8 cellular contexts compared by ENCODE assay signal in genomic region chr11:76671236-76671590, GRCh38. TPM values are rescaled to one million over a fixed set of nuclear protein-coding genes. Genes with fewer than 3 reads are reported as not detected.
DNase-seq lines count a peak whose midpoint lies in the region; ATAC-seq and TF ChIP-seq lines count a peak whose summit lies in the region.
"Had no signal": no experiment of that assay in that cellular context is flagged by ENCODE, and none has a peak within 500 bp of the region (broad histone marks: within the 10 kb centered on the region; RNA-seq: fewer than 3 reads in every experiment).

No MANE protein-coding gene starts in this region.

- peaks cover 41% of the 10 kb centered on the region for H3K4me1 Mint-ChIP-seq in activated CD8-positive, alpha-beta T cell treated with anti-CD3 and anti-CD28 coated beads, Interleukin-2, amount 10 ng/mL, durations not matched to agents 7 days and 5 days (ENCODE audit: low read depth)

- H3K4me1 ChIP-seq in iPS-18a (ENCODE audit: control insufficient read depth, low read depth, low read length) = no peaks in the 10 kb centered on the region
- peaks cover 37 to 92% (median 70%) of the 10 kb centered on the region in 6 donors for H3K4me1 ChIP-seq in spleen

- no peak overlapping the region for H3K9ac ChIP-seq in iPS-18a (ENCODE audit: low read length)

- no peaks in the 10 kb centered on the region for H3K9me3 ChIP-seq in iPS-18a (ENCODE audit: control insufficient read depth, low read depth, low read length)
- no peaks in the 10 kb centered on the region for H3K9me3 ChIP-seq in spleen

- TF ChIP-seq POLR2A in spleen (IDR thresholded peaks at IDR 0.05) = no peak

- 6 to 16% (median 12%) methylated on average over 8 of the region's 8 CpGs for WGBS in spleen, 5 donors

- H3K4me3 Mint-ChIP-seq in activated CD8-positive, alpha-beta T cell treated with anti-CD3 and anti-CD28 coated beads, Interleukin-2, amount 10 ng/mL, durations not matched to agents 7 days and 5 days = peak overlapping the region; percentile 34

- no peak overlapping the region for H3K27ac Mint-ChIP-seq in activated CD8-positive, alpha-beta T cell treated with anti-CD3 and anti-CD28 coated beads, Interleukin-2, amount 10 ng/mL, durations not matched to agents 7 days and 5 days

- H3K27me3 Mint-ChIP-seq in activated CD8-positive, alpha-beta T cell treated with anti-CD3 and anti-CD28 coated beads, Interleukin-2, amount 10 ng/mL, durations not matched to agents 7 days and 5 days (ENCODE audit: low read depth) = peaks cover 27% of the 10 kb centered on the region

- intact Hi-C loops in spleen (cut with DNase I; ENCODE audit: low total_unique reads) = loop anchor here (5.0 kb wide), 1 partner anchor 74 kb away; no protein-coding TSS in a partner anchor

- H3K36me3 ChIP-seq in H7 (replicated peaks; ENCODE audit: control insufficient read depth, insufficient read depth, low read length) (no peaks in the 10 kb centered on the region), iPS-18a (ENCODE audit: control insufficient read depth, low read depth, low read length) (no peaks in the 10 kb centered on the region), spleen (no peaks in the 10 kb centered on the region)

- H3K27me3 ChIP-seq in H7 (ENCODE audit: control insufficient read depth, insufficient read depth, low read length) (peaks cover 22% of the 10 kb centered on the region), iPS-18a (ENCODE audit: control insufficient read depth, insufficient read depth, low read length) (peaks cover 26% of the 10 kb centered on the region), spleen (replicated peaks in 1 of 7) (peaks cover 0 to 56% (median 15%) of the 10 kb centered on the region in 7 donors)

- POLR2A ChIA-PET in activated CD8-positive, alpha-beta T cell treated with anti-CD3 and anti-CD28 coated beads, Interleukin-2, amount 10 ng/mL, durations not matched to agents 7 days and 5 days (lab: Charles Lee) = interaction anchor here (1.0 to 1.3 kb wide), 2 partner anchors 15 to 225 kb away, joined by 3 read pairs; no protein-coding TSS in a partner anchor

- DNase-seq in H7 (no peak), spleen (no peak), NCI-H774 (lab: John Stamatoyannopoulos, UW) (no peak), A172 (ENCODE audit: low spot score) (no peak)
- no peak for DNase-seq in activated CD8-positive, alpha-beta T cell treated with anti-CD3 and anti-CD28 coated beads, Interleukin-2, amount 10 ng/mL, durations not matched to agents 7 days and 5 days
- DNase-seq: PC-3 had no signal

- CTCF ChIA-PET in activated CD8-positive, alpha-beta T cell treated with anti-CD3 and anti-CD28 coated beads, Interleukin-2, amount 10 ng/mL, durations not matched to agents 7 days and 5 days (lab: Charles Lee) = interaction anchor here (0.9 to 1.5 kb wide), 2 partner anchors 11 to 464 kb away, joined by 3 to 5 read pairs; no protein-coding TSS in a partner anchor

- H3K4me3 ChIP-seq in H7 (ENCODE audit: insufficient read depth, low read depth, low read length) = peak overlapping the region; percentile 60
- peak overlapping the region; percentile 50 for H3K4me3 ChIP-seq in iPS-18a (ENCODE audit: low read length)
- H3K4me3 ChIP-seq in spleen = peak overlapping the region in 7 of 8 donors; percentile 52 to 76 (median 59)

- no peaks in the 10 kb centered on the region for H3K36me3 Mint-ChIP-seq in activated CD8-positive, alpha-beta T cell treated with anti-CD3 and anti-CD28 coated beads, Interleukin-2, amount 10 ng/mL, durations not matched to agents 7 days and 5 days (ENCODE audit: low read depth)

- ATAC-seq in activated CD8-positive, alpha-beta T cell treated with anti-CD3 and anti-CD28 coated beads, Interleukin-2, amount 10 ng/mL, durations not matched to agents 7 days and 5 days = no peak
- no peak for ATAC-seq in HG02588 (IDR thresholded peaks at IDR 0.05; ENCODE audit: unreplicated experiment)
- ATAC-seq: PC-3 had no signal

- no peak overlapping the region for H3K27ac ChIP-seq in iPS-18a (ENCODE audit: low read length)
- H3K27ac ChIP-seq in spleen = peak overlapping the region; percentile 5 to 84 (median 80)

- no peak for TF ChIP-seq CTCF in spleen (IDR thresholded peaks at IDR 0.05 in 8 of 11, conservative IDR thresholded peaks at IDR 0.05 in 3 of 11)

- H3K9me3 Mint-ChIP-seq in activated CD8-positive, alpha-beta T cell treated with anti-CD3 and anti-CD28 coated beads, Interleukin-2, amount 10 ng/mL, durations not matched to agents 7 days and 5 days (ENCODE audit: insufficient read depth) = no peaks in the 10 kb centered on the region

RNA-seq across cellular contexts. Expression of gene LRRC32, which starts 0.7 kb away (rescaled TPM):
- 0.63 and 0.94 TPM in 2 replicates for total RNA-seq in H7 (2014; rRNA removed; shearing (Covaris generic))
- under 1 TPM; 0.23 to 0.32 TPM for total RNA-seq in activated CD8-positive, alpha-beta T cell treated with anti-CD3 and anti-CD28 coated beads, Interleukin-2, amount 10 ng/mL, durations not matched to agents 7 days and 5 days
- total RNA-seq in spleen = 100 to 1,000 TPM in 3 of 7 donors, 10 to 100 TPM in 4; 44.1 to 214 (median 90.3) TPM
- 10 to 100 TPM; 25.9 to 29.5 (median 29.4) TPM for polyA plus RNA-seq in spleen
- not detected in 2 replicates for total RNA-seq in A172 (2014; rRNA removed; shearing (Covaris generic))
- total RNA-seq: PC-3 had no signal

Comparison
In these comparisons a context has a peak if more than half of its experiments do, and no peak if none do; other contexts are left out.
1. RNA of gene LRRC32, which starts 0.7 kb away (total RNA-seq): 44.1 to 214 TPM in spleen; 0.63 to 0.94 TPM in H7, 0.23 to 0.32 TPM in activated CD8-positive, alpha-beta T cell treated with anti-CD3 and anti-CD28 coated beads, Interleukin-2, amount 10 ng/mL, durations not matched to agents 7 days and 5 days and not detected in A172; every median in the first group is over 10 times any median in the second.
2. Peak in every context shown above with its lines, with median percentiles within 50 percentile points of each other: H3K4me3 ChIP-seq.